In genomic region chr1:150530491-150531159, GRCh38 we compare ENCODE assay signal across 22 cellular contexts. TPM values are rescaled to one million over a fixed set of nuclear protein-coding genes. Genes with fewer than 3 reads are reported as not detected.
DNase-seq lines count a peak whose midpoint lies in the region; ATAC-seq and TF ChIP-seq lines count a peak whose summit lies in the region.
"Had no signal": no experiment of that assay in that cellular context is flagged by ENCODE, and none has a peak within 500 bp of the region (broad histone marks: within the 10 kb centered on the region; RNA-seq: fewer than 3 reads in every experiment).

No MANE protein-coding gene starts in this region.

- H3K4ac ChIP-seq in IMR-90 (ENCODE audit: low read depth, low read length): no peak overlapping the region
- no peak overlapping the region for H3K4ac ChIP-seq in neuronal stem cell (ENCODE audit: low read length)

- no peak overlapping the region for H3K4me3 Mint-ChIP-seq in Calu3 (ENCODE audit: low read depth, unreplicated experiment)
- no peak overlapping the region for H3K4me3 Mint-ChIP-seq in brain
- H3K4me3 Mint-ChIP-seq: CD4-positive, CD25-positive, alpha-beta regulatory T cell; H9 had no signal

- H3K14ac ChIP-seq in IMR-90 (replicated peaks; ENCODE audit: low read depth, low read length) (no peak overlapping the region), neuronal stem cell (ENCODE audit: low read length) (no peak overlapping the region)

- intact Hi-C loops in Calu3 (cut with micrococcal nuclease; ENCODE audit: unreplicated experiment): loop anchor here (10.0 kb wide), 1 partner anchor 276 kb away; the partner anchor contains the start of gene CA14
- intact Hi-C loops in IMR-90 (cut with micrococcal nuclease): loop anchor here (10.0 kb wide), 1 partner anchor 166 kb away; the partner anchor contains the start of gene RPRD2

- peaks cover 4% of the 10 kb centered on the region for H3K9me1 ChIP-seq in IMR-90 (ENCODE audit: insufficient read depth, low read length)

- TF ChIP-seq POLR2A in IMR-90 (IDR thresholded peaks at IDR 0.05; ENCODE audit: low read depth, low read length): no peak

- H3K27me3 Mint-ChIP-seq in Calu3 (ENCODE audit: unreplicated experiment) (no peaks in the 10 kb centered on the region), brain (no peaks in the 10 kb centered on the region)
- H3K27me3 Mint-ChIP-seq: CD4-positive, CD25-positive, alpha-beta regulatory T cell had no signal

- H2BK20ac ChIP-seq in IMR-90 (ENCODE audit: low read depth, low read length): no peak overlapping the region

- WGBS in IMR-90 (ENCODE audit: extremely low coverage in 2 of 2, insufficient read length in 1 of 2), 2 experiments: 98% methylated on average over 7 of the region's 14 CpGs; no CpG with 5 or more reads in 1 of the 2 experiments
- no CpG with 5 or more reads among the region's 14 CpGs for WGBS in neuronal stem cell (ENCODE audit: extremely low coverage in 2 of 2, insufficient read length in 2 of 2, insufficient replicate concordance in 1 of 2), 2 donors

- H4K8ac ChIP-seq in IMR-90 (ENCODE audit: low read depth in 2 of 2, low read length in 2 of 2) (no peak overlapping the region), neuronal stem cell (ENCODE audit: low read depth, low read length) (no peak overlapping the region)

- H3K4me3 ChIP-seq in IMR-90 (ENCODE audit: insufficient read depth, low read depth, low read length): no peak overlapping the region
- H3K4me3 ChIP-seq in neuronal stem cell (ENCODE audit: low read length in 2 of 2): no peak overlapping the region
- H3K4me3 ChIP-seq: MG63, SK-N-MC had no signal

- H3K18ac ChIP-seq in IMR-90 (ENCODE audit: low read depth, low read length) (no peak overlapping the region), neuronal stem cell (ENCODE audit: low read length) (no peak overlapping the region)

- peak overlapping the region; percentile 21; the same call in 1 of the 2 replicates for H2BK120ac ChIP-seq in IMR-90 (ENCODE audit: low read depth, low read length)
- H2BK120ac ChIP-seq in neuronal stem cell (ENCODE audit: low read depth, low read length): no peak overlapping the region

- peaks cover 61% of the 10 kb centered on the region for H3K4me1 Mint-ChIP-seq in Calu3 (ENCODE audit: low read depth, unreplicated experiment)
- H3K4me1 Mint-ChIP-seq in brain: peaks cover 34% of the 10 kb centered on the region

- dilution Hi-C loops in IMR-90 (cut with HindIII; ENCODE audit: low sequenced_read_pairs, unreplicated experiment): no loop called here

- in situ Hi-C loops in IMR-90 (cut with MboI; ENCODE audit: low sequenced_read_pairs): no loop called here

- H3K4me2 ChIP-seq in IMR-90 (ENCODE audit: low read depth, low read length) (no peak overlapping the region), neuronal stem cell (ENCODE audit: insufficient read depth, low read length, poor library complexity, severe bottlenecking) (no peak overlapping the region)

- H3K9me3 ChIP-seq in IMR-90 (ENCODE audit: control insufficient read depth, insufficient read depth, low read length) (no peaks in the 10 kb centered on the region), neuronal stem cell (replicated peaks in 1 of 2; ENCODE audit: control insufficient read depth in 2 of 2, insufficient read depth in 1 of 2, low read depth in 1 of 2, low read length in 2 of 2) (no peaks in the 10 kb centered on the region)
- H3K9me3 ChIP-seq: MG63 had no signal

- no peaks in the 10 kb centered on the region for H4K20me1 ChIP-seq in IMR-90 (ENCODE audit: insufficient read depth, low read length)

- H3K36me3 Mint-ChIP-seq in Calu3 (ENCODE audit: insufficient read depth, unreplicated experiment): peaks cover 27% of the 10 kb centered on the region
- no peaks in the 10 kb centered on the region for H3K36me3 Mint-ChIP-seq in brain
- H3K36me3 Mint-ChIP-seq: CD4-positive, CD25-positive, alpha-beta regulatory T cell had no signal

- H3K79me1 ChIP-seq in IMR-90 (ENCODE audit: low read depth in 1 of 2, low read length in 2 of 2) (peaks cover 0 to 2% of the 10 kb centered on the region in 2 experiments; a peak in 1 of 4 replicates), neuronal stem cell (ENCODE audit: low read depth, low read length) (no peaks in the 10 kb centered on the region)

- peak overlapping the region; percentile 16 for H3K27ac Mint-ChIP-seq in Calu3 (ENCODE audit: unreplicated experiment)
- H3K27ac Mint-ChIP-seq in brain: peak overlapping the region; percentile 10 to 78 (median 33)
- H3K27ac Mint-ChIP-seq: CD4-positive, CD25-positive, alpha-beta regulatory T cell had no signal

- H3K9ac ChIP-seq in IMR-90 (ENCODE audit: low read depth, low read length) (no peak overlapping the region), neuronal stem cell (ENCODE audit: low read depth, low read length, poor library complexity) (no peak overlapping the region)

- no peak overlapping the region for H2AK9ac ChIP-seq in IMR-90 (replicated peaks; ENCODE audit: low read depth, low read length, poor library complexity)

- H3K4me1 ChIP-seq in IMR-90 (ENCODE audit: control insufficient read depth, insufficient read depth, low read length) (peaks cover 13% of the 10 kb centered on the region), neuronal stem cell (ENCODE audit: control insufficient read depth in 2 of 2, insufficient read depth in 1 of 2, low read depth in 1 of 2, low read length in 2 of 2) (peaks cover 0 to 3% of the 10 kb centered on the region in 2 donors)

- H4K91ac ChIP-seq in IMR-90 (ENCODE audit: insufficient read depth, low read depth, low read length) (no peak overlapping the region), neuronal stem cell (ENCODE audit: low read depth, low read length, poor library complexity) (no peak overlapping the region)

- no peak overlapping the region for H3K23ac ChIP-seq in IMR-90 (ENCODE audit: low read depth, low read length)
- H3K23ac ChIP-seq in neuronal stem cell (ENCODE audit: low read depth, low read length, poor library complexity): no peak overlapping the region

- peak overlapping the region; percentile 65; the same call in 1 of the 2 replicates for H2AK5ac ChIP-seq in IMR-90 (ENCODE audit: low read depth, low read length)
- H2AK5ac ChIP-seq in neuronal stem cell (ENCODE audit: low read depth, low read length): no peak overlapping the region

- ATAC-seq in IMR-90 (ENCODE audit: low read depth): no peak

- no peaks in the 10 kb centered on the region for H3K27me3 ChIP-seq in IMR-90 (ENCODE audit: control insufficient read depth, insufficient read depth, low read length)
- H3K27me3 ChIP-seq in neuronal stem cell (ENCODE audit: control insufficient read depth in 3 of 3, insufficient read depth in 3 of 3, low read depth in 1 of 3, low read length in 3 of 3): no peaks in the 10 kb centered on the region
- H3K27me3 ChIP-seq: MG63 had no signal

- POLR2A ChIA-PET in IMR-90 (lab: Charles Lee; ENCODE audit: unreplicated experiment): no interaction called here

- TF ChIP-seq CTCF in Calu3 (IDR thresholded peaks at IDR 0.05; ENCODE audit: unreplicated experiment) (no peak), IMR-90 (conservative IDR thresholded peaks at IDR 0.05; ENCODE audit: low read depth, low read length) (no peak), brain (conservative IDR thresholded peaks at IDR 0.05) (no peak)

- H2BK15ac ChIP-seq in IMR-90 (ENCODE audit: low read depth, low read length) (no peak overlapping the region), neuronal stem cell (ENCODE audit: low read length) (no peak overlapping the region)

- no peak for DNase-seq in Calu3
- DNase-seq in IMR-90: no peak
- no peak for DNase-seq in neuronal stem cell (ENCODE audit: low spot score)
- no peak for DNase-seq in NCI-H1930 (lab: John Stamatoyannopoulos, UW)
- no peak for DNase-seq in Ammon's horn (ENCODE audit: low spot score)
- DNase-seq in NCI-H446 treated with DMSO at 0.1 percent for 48 hours (lab: John Stamatoyannopoulos, UW): no peak
- DNase-seq in T1000 (lab: John Stamatoyannopoulos, UW): no peak
- DNase-seq: CD4-positive, CD25-positive, alpha-beta regulatory T cell; DMS 273 treated with DMSO at 0.1 percent for 48 hours; DMS79 treated with DMSO at 0.1 percent for 48 hours; H9; MG63; NCI-H1417; NCI-H1694 treated with DMSO at 0.1 percent for 48 hours; NCI-H226; NCI-H524; SHP77; SW 1271 had no signal

- H2BK5ac ChIP-seq in IMR-90 (ENCODE audit: low read depth, low read length, poor library complexity, severe bottlenecking) (no peak overlapping the region), neuronal stem cell (ENCODE audit: low read length) (no peak overlapping the region)

- no peak for TF ChIP-seq RAD21 in IMR-90 (IDR thresholded peaks at IDR 0.05; ENCODE audit: low read length)

- H2AFZ ChIP-seq in IMR-90 (replicated peaks; ENCODE audit: low read length, poor library complexity): peak overlapping the region; percentile 38
- H2AFZ ChIP-seq in neuronal stem cell (ENCODE audit: low read length): peak overlapping the region; percentile 71

- no peak overlapping the region for H2BK12ac ChIP-seq in neuronal stem cell (ENCODE audit: low read length)

- CTCF ChIA-PET in Calu3 (lab: Charles Lee): interaction anchor here (3.0 kb wide), 1 partner anchor 15 kb away, joined by 24 read pairs; the partner anchor contains the start of gene FALEC
- CTCF ChIA-PET in IMR-90 (lab: Yijun Ruan, JAX): no interaction called here

- H4K5ac ChIP-seq in IMR-90 (ENCODE audit: low read depth, low read length): no peak overlapping the region

- BruUV-seq in Calu3 (replicated peaks; lab: Mats Ljungman, UMichigan) (no TSS peak), IMR-90 (replicated peaks; lab: Mats Ljungman, UMichigan) (no TSS peak)

- H3K36me3 ChIP-seq in IMR-90 (ENCODE audit: control insufficient read depth, insufficient read depth, low read length) (no peaks in the 10 kb centered on the region), neuronal stem cell (replicated peaks in 1 of 2; ENCODE audit: control insufficient read depth in 2 of 2, insufficient read depth in 2 of 2, low read length in 2 of 2) (no peaks in the 10 kb centered on the region)
- H3K36me3 ChIP-seq: MG63 had no signal

- H3K9me3 Mint-ChIP-seq in Calu3 (ENCODE audit: low read depth, unreplicated experiment): no peaks in the 10 kb centered on the region
- no peaks in the 10 kb centered on the region for H3K9me3 Mint-ChIP-seq in brain
- H3K9me3 Mint-ChIP-seq: CD4-positive, CD25-positive, alpha-beta regulatory T cell; H9 had no signal

- H3K56ac ChIP-seq in IMR-90 (ENCODE audit: extremely low read depth, insufficient read depth, low read length): no peak overlapping the region

- H3K27ac ChIP-seq in IMR-90 (ENCODE audit: insufficient read depth, low read length) (no peak overlapping the region), neuronal stem cell (replicated peaks; ENCODE audit: low read length) (no peak overlapping the region)
- H3K27ac ChIP-seq: SK-N-MC had no signal

RNA-seq across cellular contexts. Expression of gene FALEC, which starts 15.1 kb away (rescaled TPM):
- total RNA-seq in Calu3 (2022) (0.71 TPM in 1 of 2 replicates, not detected in the other), IMR-90 (2012; rRNA removed) (not detected in 2 replicates)
- polyA plus RNA-seq in IMR-90 (2012; rRNA removed) (0.26 TPM in 1 of 2 replicates, not detected in the other), brain (ENCODE audit: insufficient read depth, low read depth, low replicate concordance) (not detected)
- polyA plus RNA-seq in IMR-90 (2012; cell fraction: cytosol; rRNA removed): 0.12 TPM in 1 of 2 replicates, not detected in the other
- polyA plus RNA-seq in IMR-90 (2012; cell fraction: nucleus; rRNA removed; ENCODE audit: low replicate concordance): not detected in 2 replicates
- polyA plus RNA-seq in neuronal stem cell (2013, experiment 1 of 2): 0.67 TPM
- polyA plus RNA-seq in neuronal stem cell (2013, experiment 2 of 2): 1.1 TPM
- total RNA-seq: A673; CD4-positive, CD25-positive, alpha-beta regulatory T cell; H9 had no signal
- polyA plus RNA-seq: BJ had no signal

RNA-seq across cellular contexts. Expression of gene ADAMTSL4, which starts 18.6 kb away (rescaled TPM):
- 1.9 and 2.7 TPM in 2 replicates for total RNA-seq in Calu3 (2022)
- total RNA-seq in IMR-90 (2012; rRNA removed): 0.54 and 0.56 TPM in 2 replicates
- polyA plus RNA-seq in IMR-90 (2012; rRNA removed): 11.3 and 12.2 TPM in 2 replicates
- polyA plus RNA-seq in IMR-90 (2012; cell fraction: cytosol; rRNA removed): 7.9 and 11.9 TPM in 2 replicates
- polyA plus RNA-seq in IMR-90 (2012; cell fraction: nucleus; rRNA removed; ENCODE audit: low replicate concordance): 44.4 and 63.5 TPM in 2 replicates
- polyA plus RNA-seq in brain (ENCODE audit: insufficient read depth, low read depth, low replicate concordance): 2.4 TPM
- 0.14 TPM for polyA plus RNA-seq in neuronal stem cell (2013, experiment 1 of 2)
- polyA plus RNA-seq in neuronal stem cell (2013, experiment 2 of 2): 0.17 TPM
- total RNA-seq: A673 had no signal

RNA-seq across cellular contexts. Expression of gene ECM1, which starts 22.7 kb away (rescaled TPM):
- total RNA-seq in Calu3 (2022) (1.6 and 2.8 TPM in 2 replicates), IMR-90 (2012; rRNA removed) (17.2 and 20.1 TPM in 2 replicates)
- polyA plus RNA-seq in IMR-90 (2012; rRNA removed) (230 and 264 TPM in 2 replicates), brain (ENCODE audit: insufficient read depth, low read depth, low replicate concordance) (7.3 TPM)
- polyA plus RNA-seq in IMR-90 (2012; cell fraction: cytosol; rRNA removed): 156 and 270 TPM in 2 replicates
- polyA plus RNA-seq in IMR-90 (2012; cell fraction: nucleus; rRNA removed; ENCODE audit: low replicate concordance): 174 and 251 TPM in 2 replicates
- polyA plus RNA-seq in neuronal stem cell (2013, experiment 1 of 2): 0.91 TPM
- polyA plus RNA-seq in neuronal stem cell (2013, experiment 2 of 2): 0.91 TPM

RNA-seq across cellular contexts. Expression of gene TARS2, which starts 43.4 kb away (rescaled TPM):
- 42.2 and 51.7 TPM in 2 replicates for total RNA-seq in Calu3 (2022)
- total RNA-seq in IMR-90 (2012; rRNA removed): 10.9 and 12.2 TPM in 2 replicates
- polyA plus RNA-seq in IMR-90 (2012; rRNA removed): 20.4 and 21.8 TPM in 2 replicates
- polyA plus RNA-seq in IMR-90 (2012; cell fraction: cytosol; rRNA removed): 16.2 and 18.1 TPM in 2 replicates
- polyA plus RNA-seq in IMR-90 (2012; cell fraction: nucleus; rRNA removed; ENCODE audit: low replicate concordance): 16.1 and 19.7 TPM in 2 replicates
- polyA plus RNA-seq in brain (ENCODE audit: insufficient read depth, low read depth, low replicate concordance): 32.2 TPM
- polyA plus RNA-seq in neuronal stem cell (2013, experiment 1 of 2): 19.0 TPM
- 18.4 TPM for polyA plus RNA-seq in neuronal stem cell (2013, experiment 2 of 2)

RNA-seq across cellular contexts. Expression of gene MCL1, which starts 48.8 kb away (rescaled TPM):
- total RNA-seq in Calu3 (2022) (261 and 262 TPM in 2 replicates), IMR-90 (2012; rRNA removed) (142 and 212 TPM in 2 replicates)
- polyA plus RNA-seq in IMR-90 (2012; rRNA removed) (79.5 and 88.4 TPM in 2 replicates), brain (ENCODE audit: insufficient read depth, low read depth, low replicate concordance) (95.9 TPM)
- 32.7 and 42.7 TPM in 2 replicates for polyA plus RNA-seq in IMR-90 (2012; cell fraction: cytosol; rRNA removed)
- 327 and 737 TPM in 2 replicates for polyA plus RNA-seq in IMR-90 (2012; cell fraction: nucleus; rRNA removed; ENCODE audit: low replicate concordance)
- polyA plus RNA-seq in neuronal stem cell (2013, experiment 1 of 2): 117 TPM
- 117 TPM for polyA plus RNA-seq in neuronal stem cell (2013, experiment 2 of 2)
